In the genomic region with DNA sequence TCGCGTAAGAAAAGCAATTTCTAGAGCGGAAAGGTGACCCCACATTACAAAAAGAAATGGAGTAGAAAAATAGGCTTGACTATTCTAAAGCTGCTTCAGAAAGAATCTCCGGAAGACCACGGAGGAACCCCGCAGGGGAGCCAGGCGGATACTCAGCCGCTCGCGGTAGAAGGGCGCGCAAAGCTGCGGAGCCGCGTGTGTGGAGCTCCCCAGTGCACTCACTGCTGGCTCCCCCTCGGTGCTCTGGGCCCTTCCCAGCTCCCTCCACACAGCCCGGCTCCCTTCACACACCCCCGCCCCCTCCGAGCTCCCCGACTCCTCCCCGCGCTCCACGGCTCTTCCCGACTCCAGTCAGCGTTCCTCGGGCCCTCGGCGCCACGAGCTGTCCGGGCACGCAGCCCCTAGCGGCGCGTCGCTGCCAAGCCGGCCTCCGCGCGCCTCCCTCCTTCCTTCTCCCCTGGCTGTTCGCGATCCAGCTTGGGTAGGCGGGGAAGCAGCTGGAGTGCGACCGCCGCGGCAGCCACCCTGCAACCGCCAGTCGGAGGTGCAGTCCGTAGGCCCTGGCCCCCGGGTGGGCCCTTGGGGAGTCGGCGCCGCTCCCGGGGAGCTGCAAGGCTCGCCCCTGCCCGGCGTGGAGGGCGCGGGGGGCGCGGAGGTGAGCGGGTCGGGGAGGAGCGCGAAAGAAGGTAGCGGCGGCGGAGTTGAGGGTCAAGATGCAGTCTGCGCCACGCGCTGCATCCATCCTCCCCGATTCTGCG, we compare ENCODE assay signal across 9 cellular contexts. TPM values are rescaled to one million over a fixed set of nuclear protein-coding genes. Genes with fewer than 3 reads are reported as not detected.
DNase-seq lines count a peak whose midpoint lies in the region; ATAC-seq, FAIRE-seq and TF ChIP-seq lines count a peak whose summit lies in the region.
"Had no signal": no experiment of that assay in that cellular context is flagged by ENCODE, and none has a peak within 500 bp of the region (broad histone marks: within the 10 kb centered on the region; RNA-seq: fewer than 3 reads in every experiment).

A gene (plus strand): TSS at position 350 of the 758 bp plus-strand sequence. CDS start 13,343 bp downstream, outside the sequence.

- peaks cover 0 to 3% (median 0%) of the 10 kb centered on the region in 5 donors for H3K9me3 Mint-ChIP-seq in CD8-positive, alpha-beta memory T cell

- TF ChIP-seq CTCF in heart left ventricle (IDR thresholded peaks at IDR 0.05) (peak in 11 of 12 donors; percentile 29 to 68 (median 47)), pancreas (IDR thresholded peaks at IDR 0.05) (peak; percentile 31 to 68 (median 53))

- peak within 1 kb of the TSS in 6 of 7 donors; percentile 2 to 36 (median 31) for H3K4me3 Mint-ChIP-seq in CD8-positive, alpha-beta memory T cell

- peak in 1 of 2 donors; percentile 30 for TF ChIP-seq POLR2A in heart left ventricle (IDR thresholded peaks at IDR 0.05)

- H3K27me3 ChIP-seq in CD8-positive, alpha-beta memory T cell (ENCODE audit: insufficient read depth, low read length, poor library complexity, severe bottlenecking): peaks cover 14% of the 10 kb centered on the region
- H3K27me3 ChIP-seq in heart left ventricle: peaks cover 0 to 33% (median 0%) of the 10 kb centered on the region in 9 donors
- H3K27me3 ChIP-seq in pancreas: no peaks in the 10 kb centered on the region
- no peaks in the 10 kb centered on the region for H3K27me3 ChIP-seq in aorta (ENCODE audit: control insufficient read depth in 1 of 2, insufficient read depth in 2 of 2, low read length in 1 of 2)

- no peak within 1 kb of the TSS for H3K27ac Mint-ChIP-seq in CD8-positive, alpha-beta memory T cell

- WGBS in heart left ventricle, 4 donors: 1 to 3% (median 1%) methylated on average over 18 to 73 of the region's 73 CpGs
- 1% methylated on average over 72 to 73 of the region's 73 CpGs for WGBS in pancreas, 2 donors
- 0 to 1% methylated on average over 63 to 73 of the region's 73 CpGs for WGBS in aorta, 2 donors

- POLR2A ChIA-PET in CD8-positive, alpha-beta memory T cell (lab: Charles Lee): no interaction called here

- CTCF ChIA-PET in CD8-positive, alpha-beta memory T cell (lab: Charles Lee): interaction anchor here (1.0 kb wide), 1 partner anchor 11 kb away, joined by 3 read pairs; no protein-coding TSS in a partner anchor

- H3K36me3 Mint-ChIP-seq in CD8-positive, alpha-beta memory T cell: no peaks in the 10 kb centered on the region

- no peak within 1 kb of the TSS for H3K4me3 ChIP-seq in CD8-positive, alpha-beta memory T cell (ENCODE audit: low read length)
- peak within 1 kb of the TSS; percentile 59 to 77 (median 69) for H3K4me3 ChIP-seq in heart left ventricle
- H3K4me3 ChIP-seq in pancreas: peak within 1 kb of the TSS; percentile 55 to 87 (median 76)
- H3K4me3 ChIP-seq in aorta (ENCODE audit: low read length in 2 of 2): peak within 1 kb of the TSS; percentile 49 to 55

- peak; percentile 86 for FAIRE-seq in GM19239 (lab: Jason Lieb, UNC)
- no peak for FAIRE-seq in pancreas (lab: Jason Lieb, UNC)
- FAIRE-seq: TTC549 had no signal

- no peak for DNase-seq in CD8-positive, alpha-beta memory T cell
- DNase-seq in GM19239 (ENCODE audit: insufficient read length, low spot score) (peak; percentile 46), NCI-H526 (lab: John Stamatoyannopoulos, UW) (peak; percentile 88 to 97), amniotic epithelial cell (ENCODE audit: low read depth) (peak; percentile 65), heart left ventricle (peak; percentile 81 to 95 (median 90)), pancreas (peak; percentile 93 to 96 (median 94)), aorta (peak; percentile 94 to 97)

- H3K9me3 ChIP-seq in CD8-positive, alpha-beta memory T cell (ENCODE audit: low read length): no peaks in the 10 kb centered on the region
- H3K9me3 ChIP-seq in heart left ventricle (no peaks in the 10 kb centered on the region), pancreas (no peaks in the 10 kb centered on the region), aorta (ENCODE audit: control insufficient read depth, low read length) (no peaks in the 10 kb centered on the region)

- H3K27me3 Mint-ChIP-seq in CD8-positive, alpha-beta memory T cell: peaks cover 8 to 20% of the 10 kb centered on the region in 2 donors

- H3K36me3 ChIP-seq in CD8-positive, alpha-beta memory T cell (ENCODE audit: insufficient read depth, low read length): no peaks in the 10 kb centered on the region
- no peaks in the 10 kb centered on the region for H3K36me3 ChIP-seq in heart left ventricle
- no peaks in the 10 kb centered on the region for H3K36me3 ChIP-seq in pancreas
- no peaks in the 10 kb centered on the region for H3K36me3 ChIP-seq in aorta (ENCODE audit: control insufficient read depth in 1 of 2, insufficient read depth in 2 of 2, low read length in 1 of 2)

- ATAC-seq in HG03280 (IDR thresholded peaks at IDR 0.05; ENCODE audit: unreplicated experiment) (peak; percentile 84), heart left ventricle (peak; percentile 96 to 100 (median 99)), pancreas (peak; percentile 96 to 98 (median 98)), aorta (ENCODE audit: low FRiP score) (peak; percentile 99)

- H3K4me1 ChIP-seq in CD8-positive, alpha-beta memory T cell (ENCODE audit: insufficient read depth, low read length): no peaks in the 10 kb centered on the region
- peaks cover 0 to 18% (median 5%) of the 10 kb centered on the region in 12 donors for H3K4me1 ChIP-seq in heart left ventricle
- peaks cover 0 to 8% (median 5%) of the 10 kb centered on the region in 3 donors for H3K4me1 ChIP-seq in pancreas
- H3K4me1 ChIP-seq in aorta (ENCODE audit: control insufficient read depth in 1 of 2, insufficient read depth in 2 of 2, low read length in 2 of 2): peaks cover 0 to 2% of the 10 kb centered on the region in 2 donors

- peaks cover 5 to 12% (median 7%) of the 10 kb centered on the region in 3 donors for H3K4me1 Mint-ChIP-seq in CD8-positive, alpha-beta memory T cell

- intact Hi-C loops in heart left ventricle (cut with DNase I): loop anchor here in 2 of 10 donors (5.0 kb wide), 2 partner anchors 36 to 59 kb away; a partner anchor contains a TSS
- intact Hi-C loops in pancreas (cut with DNase I): no loop called here
- intact Hi-C loops in aorta (cut with DNase I): loop anchor here in 1 of 2 donors (5.0 kb wide), 1 partner anchor 36 kb away; a partner anchor contains a TSS

- H3K27ac ChIP-seq in CD8-positive, alpha-beta memory T cell (ENCODE audit: low read depth, low read length): no peak within 1 kb of the TSS
- peak within 1 kb of the TSS; percentile 55 to 87 (median 74) for H3K27ac ChIP-seq in heart left ventricle
- peak within 1 kb of the TSS; percentile 67 to 91 (median 81) for H3K27ac ChIP-seq in pancreas
- peak within 1 kb of the TSS; percentile 20 to 79 for H3K27ac ChIP-seq in aorta (ENCODE audit: low read depth in 1 of 2, low read length in 2 of 2)

RNA-seq across cellular contexts. Expression of the gene that starts here (rescaled TPM):
- total RNA-seq in CD8-positive, alpha-beta memory T cell: not detected
- 0.15 TPM for polyA plus RNA-seq in CD8-positive, alpha-beta memory T cell
- total RNA-seq in heart left ventricle (10 to 100 TPM in 3 of 9 donors, 1 to 10 TPM in 6; 6.2 to 16.7 (median 9.1) TPM), pancreas (10 to 100 TPM in 2 of 6 donors, 1 to 10 TPM in 4; 5.1 to 10.7 (median 8.0) TPM), aorta (10 to 100 TPM; 36.2 to 73.2 TPM)
- polyA plus RNA-seq in heart left ventricle (1 to 10 TPM; 1.4 to 4.1 TPM), pancreas (1 to 10 TPM; 2.3 to 6.6 TPM), aorta (10 to 100 TPM in 1 of 2 donors, 1 to 10 TPM in 1; 3.1 to 18.2 TPM)

Comparison
In these comparisons a context has a peak if more than half of its experiments do, and no peak if none do; other contexts are left out.
1. RNA of the gene that starts here (total RNA-seq): 36.2 to 73.2 TPM in aorta, 6.2 to 16.7 TPM in heart left ventricle and 5.1 to 10.7 TPM in pancreas; not detected in CD8-positive, alpha-beta memory T cell; every median in the first group is over 4 times any median in the second.
2. DNase-seq: peak in GM19239 (single experiment), NCI-H526 (2 of 2), amniotic epithelial cell (single experiment), heart left ventricle (5 of 5), pancreas (6 of 6) and aorta (2 of 2); none in CD8-positive, alpha-beta memory T cell (0 of 5).
3. Peak in every context shown above with its lines, with median percentiles within 50 percentile points of each other: ATAC-seq.